Comparison of ENCODE assay signal across 11 cellular contexts in genomic region chr16:21070564-21070963, GRCh38.
"Had no signal": no experiment of that assay in that cellular context is flagged by ENCODE, and none has a peak within 500 bp of the region (broad histone marks: within the 10 kb centered on the region; RNA-seq: fewer than 3 reads in every experiment).

No MANE protein-coding gene starts in this region.

- H3K4me1 ChIP-seq: HAP-1 had no signal

- H3K27ac ChIP-seq: GM23248 had no signal

- H3K9me3 ChIP-seq: HAP-1 had no signal

- H3K4me2 ChIP-seq: GM23338 had no signal

- H3K36me3 ChIP-seq: HAP-1 had no signal

- ATAC-seq: GM23338, HCT116 had no signal

- H3K4me3 ChIP-seq: GM23248, GM23338, HAP-1 had no signal

- H3K9ac ChIP-seq: GM23248 had no signal

- H2AFZ ChIP-seq: GM23248, GM23338 had no signal

- FAIRE-seq: H1, H54 had no signal

- DNase-seq: GM23248, GOT3, H7, H9, HCEC 1CT, HFFc6 had no signal
